Comparison of ENCODE assay signal across 23 cellular contexts in the genomic region with DNA sequence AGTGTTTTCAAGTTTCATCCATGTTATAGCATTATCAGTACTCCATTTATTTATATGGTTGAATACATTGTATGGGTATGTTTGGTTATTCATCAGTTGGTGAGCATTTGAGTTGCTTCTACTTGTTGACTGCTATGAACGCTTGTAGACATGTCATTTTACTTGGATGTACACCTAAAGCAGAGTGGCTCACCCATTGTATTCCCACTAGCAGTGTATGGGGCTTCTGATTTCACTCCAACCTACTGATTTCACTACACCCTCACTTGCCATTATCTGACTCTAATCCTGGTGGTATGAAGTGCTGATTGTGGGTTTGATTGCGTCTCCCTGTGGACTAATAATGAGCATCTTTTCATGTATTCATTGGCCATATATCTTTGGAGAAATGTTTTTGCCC. TPM values are rescaled to one million over a fixed set of nuclear protein-coding genes. Genes with fewer than 3 reads are reported as not detected.
A peak's percentile ranks its signal among the peaks of the same experiment; 100 is the strongest.
DNase-seq lines count a peak whose midpoint lies in the region; ATAC-seq and TF ChIP-seq lines count a peak whose summit lies in the region.
"Had no signal": no experiment of that assay in that cellular context is flagged by ENCODE, and none has a peak within 500 bp of the region (broad histone marks: within the 10 kb centered on the region; RNA-seq: fewer than 3 reads in every experiment).

No MANE protein-coding gene starts in this region.

- peak overlapping the region; percentile 88 for H3K4me2 ChIP-seq in Loucy (ENCODE audit: low read depth, low read length, poor library complexity, severe bottlenecking)

- H3K9me3 Mint-ChIP-seq in activated T-cell treated with anti-CD3 and anti-CD28 coated beads, Interleukin-2, amount 50 U/mL, for 4 hours = no peaks in the 10 kb centered on the region
- no peaks in the 10 kb centered on the region for H3K9me3 Mint-ChIP-seq in activated T-helper 17 cell treated with anti-CD3 and anti-CD28 coated beads, Interleukin-2, amount 50 U/mL, for 72 hours
- no peaks in the 10 kb centered on the region for H3K9me3 Mint-ChIP-seq in stimulated activated effector memory CD8-positive, alpha-beta T cell treated with anti-CD3 and anti-CD28 coated beads, Interleukin-12 subunit alpha, Interleukin-12 subunit beta, amount 100 ng/mL, for 72 hours
- H3K9me3 Mint-ChIP-seq: activated naive CD8-positive, alpha-beta T cell treated with anti-CD3 and anti-CD28 coated beads, Interleukin-2, amount 10 ng/mL, durations not matched to agents 7 days and 5 days; T-helper 2 cell treated with Interferon-gamma antibody and Interleukin-4, amounts not matched to agents 5 μg/mL and 100 μg/mL, for 36 hours had no signal

- no peak for TF ChIP-seq CTCF in Loucy (conservative IDR thresholded peaks at IDR 0.05; ENCODE audit: low read length)

- H2AFZ ChIP-seq in Loucy (ENCODE audit: low read length) = no peak overlapping the region

- no peak overlapping the region for H3K9ac ChIP-seq in Loucy (ENCODE audit: low read depth, low read length, poor library complexity, severe bottlenecking)

- no peak overlapping the region for H3K4me3 ChIP-seq in Loucy (ENCODE audit: low read length, poor library complexity, severe bottlenecking)
- H3K4me3 ChIP-seq: dorsolateral prefrontal cortex, psoas muscle, uterus had no signal

- peaks cover 79% of the 10 kb centered on the region for H4K20me1 ChIP-seq in Loucy (ENCODE audit: insufficient read depth, low read length, poor library complexity, severe bottlenecking)

- H3K4me3 Mint-ChIP-seq in activated T-cell treated with anti-CD3 and anti-CD28 coated beads, Interleukin-2, amount 50 U/mL, for 4 hours = peak overlapping the region; percentile 17
- H3K4me3 Mint-ChIP-seq in activated T-helper 17 cell treated with anti-CD3 and anti-CD28 coated beads, Interleukin-2, amount 50 U/mL, for 72 hours = peak overlapping the region; percentile 20
- H3K4me3 Mint-ChIP-seq in stimulated activated effector memory CD8-positive, alpha-beta T cell treated with anti-CD3 and anti-CD28 coated beads, Interleukin-12 subunit alpha, Interleukin-12 subunit beta, amount 100 ng/mL, for 72 hours = no peak overlapping the region
- H3K4me3 Mint-ChIP-seq: activated naive CD8-positive, alpha-beta T cell treated with anti-CD3 and anti-CD28 coated beads, Interleukin-2, amount 10 ng/mL, durations not matched to agents 7 days and 5 days; T-helper 2 cell treated with Interferon-gamma antibody and Interleukin-4, amounts not matched to agents 5 μg/mL and 100 μg/mL, for 36 hours had no signal

- no peaks in the 10 kb centered on the region for H3K27me3 ChIP-seq in Loucy (ENCODE audit: insufficient read depth, low read length, poor library complexity, severe bottlenecking)
- H3K27me3 ChIP-seq: dorsolateral prefrontal cortex, neutrophil, uterus had no signal

- H3K9me3 ChIP-seq in Loucy (ENCODE audit: insufficient read depth, low read depth, low read length) = no peaks in the 10 kb centered on the region; the same call in 1 of the 2 replicates
- H3K9me3 ChIP-seq: neutrophil, psoas muscle, uterus had no signal

- H3K36me3 Mint-ChIP-seq in activated T-cell treated with anti-CD3 and anti-CD28 coated beads, Interleukin-2, amount 50 U/mL, for 4 hours (ENCODE audit: insufficient read depth) = peaks cover 72% of the 10 kb centered on the region
- peaks cover 100% of the 10 kb centered on the region for H3K36me3 Mint-ChIP-seq in activated T-helper 17 cell treated with anti-CD3 and anti-CD28 coated beads, Interleukin-2, amount 50 U/mL, for 72 hours (ENCODE audit: low read depth)
- H3K36me3 Mint-ChIP-seq in stimulated activated effector memory CD8-positive, alpha-beta T cell treated with anti-CD3 and anti-CD28 coated beads, Interleukin-12 subunit alpha, Interleukin-12 subunit beta, amount 100 ng/mL, for 72 hours = peaks cover 100% of the 10 kb centered on the region

- H3K4me1 Mint-ChIP-seq in activated T-cell treated with anti-CD3 and anti-CD28 coated beads, Interleukin-2, amount 50 U/mL, for 4 hours (ENCODE audit: low read depth) = peaks cover 58% of the 10 kb centered on the region
- peaks cover 36% of the 10 kb centered on the region for H3K4me1 Mint-ChIP-seq in activated T-helper 17 cell treated with anti-CD3 and anti-CD28 coated beads, Interleukin-2, amount 50 U/mL, for 72 hours
- peaks cover 55% of the 10 kb centered on the region for H3K4me1 Mint-ChIP-seq in stimulated activated effector memory CD8-positive, alpha-beta T cell treated with anti-CD3 and anti-CD28 coated beads, Interleukin-12 subunit alpha, Interleukin-12 subunit beta, amount 100 ng/mL, for 72 hours

- no peaks in the 10 kb centered on the region for H3F3A ChIP-seq in Loucy (ENCODE audit: low read depth)

- no peaks in the 10 kb centered on the region for H3K27me3 Mint-ChIP-seq in activated T-cell treated with anti-CD3 and anti-CD28 coated beads, Interleukin-2, amount 50 U/mL, for 4 hours (ENCODE audit: low read depth)
- no peaks in the 10 kb centered on the region for H3K27me3 Mint-ChIP-seq in activated T-helper 17 cell treated with anti-CD3 and anti-CD28 coated beads, Interleukin-2, amount 50 U/mL, for 72 hours
- H3K27me3 Mint-ChIP-seq: activated naive CD8-positive, alpha-beta T cell treated with anti-CD3 and anti-CD28 coated beads, Interleukin-2, amount 10 ng/mL, durations not matched to agents 7 days and 5 days had no signal

- DNase-seq in activated T-cell treated with anti-CD3 and anti-CD28 coated beads, Interleukin-2, amount 50 U/mL, for 4 hours = no peak
- no peak for DNase-seq in activated T-cell treated with anti-CD3 and anti-CD28 coated beads for 4 hours
- DNase-seq in stimulated activated effector memory CD8-positive, alpha-beta T cell treated with anti-CD3 and anti-CD28 coated beads, Interleukin-12 subunit alpha, Interleukin-12 subunit beta, amount 100 ng/mL, for 72 hours (ENCODE audit: low spot score in 2 of 2) = no peak
- no peak for DNase-seq in stimulated activated CD4-positive, alpha-beta T cell treated with anti-CD3 and anti-CD28 coated beads, Interleukin-2, amount 100 ng/mL, for 24 hours
- no peak for DNase-seq in NCI-H1694 (lab: John Stamatoyannopoulos, UW)
- no peak for DNase-seq in erythroblast (lab: John Stamatoyannopoulos, UW)
- DNase-seq: activated CD4-positive, alpha-beta T cell treated with anti-CD3 and anti-CD28 coated beads, Interleukin-2, amount 50 U/mL, for 4 hours; activated naive CD8-positive, alpha-beta T cell treated with anti-CD3 and anti-CD28 coated beads, Interleukin-2, amount 10 ng/mL, durations not matched to agents 7 days and 5 days; cerebellar nuclear complex; COR-L47; DMS79 treated with DMSO at 0.1 percent for 48 hours; dorsolateral prefrontal cortex; head of caudate nucleus; NCI-H1092; NCI-H1930; NCI-H748 treated with DMSO at 0.1 percent for 48 hours; psoas muscle; uterus had no signal

- ATAC-seq in activated T-cell treated with anti-CD3 and anti-CD28 coated beads, Interleukin-2, amount 50 U/mL, for 4 hours = peak; percentile 2 to 11
- peak; percentile 28 for ATAC-seq in activated T-helper 17 cell treated with anti-CD3 and anti-CD28 coated beads, Interleukin-2, amount 50 U/mL, for 72 hours (replicated peaks)
- peak; percentile 48 for ATAC-seq in stimulated activated effector memory CD8-positive, alpha-beta T cell treated with anti-CD3 and anti-CD28 coated beads, Interleukin-12 subunit alpha, Interleukin-12 subunit beta, amount 100 ng/mL, for 72 hours
- ATAC-seq: psoas muscle had no signal

- H3K9me2 ChIP-seq in Loucy (replicated peaks; ENCODE audit: low read depth, low read length) = no peaks in the 10 kb centered on the region

- no peak for TF ChIP-seq POLR2A in erythroblast (IDR thresholded peaks at IDR 0.05; ENCODE audit: low read length)

- H3K4me1 ChIP-seq in Loucy (ENCODE audit: insufficient read depth, low read length, poor library complexity, severe bottlenecking) = peaks cover 8% of the 10 kb centered on the region
- H3K4me1 ChIP-seq: uterus had no signal

- no peak overlapping the region for H3K27ac Mint-ChIP-seq in activated T-helper 17 cell treated with anti-CD3 and anti-CD28 coated beads, Interleukin-2, amount 50 U/mL, for 72 hours
- H3K27ac Mint-ChIP-seq in stimulated activated effector memory CD8-positive, alpha-beta T cell treated with anti-CD3 and anti-CD28 coated beads, Interleukin-12 subunit alpha, Interleukin-12 subunit beta, amount 100 ng/mL, for 72 hours = peak overlapping the region; percentile 67
- H3K27ac Mint-ChIP-seq: activated naive CD8-positive, alpha-beta T cell treated with anti-CD3 and anti-CD28 coated beads, Interleukin-2, amount 10 ng/mL, durations not matched to agents 7 days and 5 days; T-helper 2 cell treated with Interferon-gamma antibody and Interleukin-4, amounts not matched to agents 5 μg/mL and 100 μg/mL, for 36 hours had no signal

- peaks cover 97% of the 10 kb centered on the region for H3K79me2 ChIP-seq in Loucy (ENCODE audit: insufficient read depth, low read length)

- peaks cover 95% of the 10 kb centered on the region; the same call in 1 of the 2 replicates for H3K36me3 ChIP-seq in Loucy (ENCODE audit: insufficient read depth, low read length)
- H3K36me3 ChIP-seq: uterus had no signal

RNA-seq across cellular contexts. Expression of a gene that starts 9.5 kb away (rescaled TPM):
- total RNA-seq in activated T-cell treated with anti-CD3 and anti-CD28 coated beads, Interleukin-2, amount 50 U/mL, for 4 hours = 1,000 to 10,000 TPM; 4,555 to 4,927 (median 4,895) TPM
- total RNA-seq in activated T-helper 17 cell treated with anti-CD3 and anti-CD28 coated beads, Interleukin-2, amount 50 U/mL, for 72 hours = 1,000 to 10,000 TPM; 1,980 to 2,963 TPM

RNA-seq across cellular contexts. Expression of a gene that starts 22.3 kb away (rescaled TPM):
- 1 to 10 TPM in 2 of 3 donors, under 1 TPM in 1; 0.37 to 1.3 (median 1.0) TPM for total RNA-seq in activated T-cell treated with anti-CD3 and anti-CD28 coated beads, Interleukin-2, amount 50 U/mL, for 4 hours
- under 1 TPM; 0.19 to 0.21 TPM for total RNA-seq in activated T-helper 17 cell treated with anti-CD3 and anti-CD28 coated beads, Interleukin-2, amount 50 U/mL, for 72 hours
- total RNA-seq: lung microvascular endothelial cell had no signal
